20 cellular contexts compared by ENCODE assay signal in the genomic region with DNA sequence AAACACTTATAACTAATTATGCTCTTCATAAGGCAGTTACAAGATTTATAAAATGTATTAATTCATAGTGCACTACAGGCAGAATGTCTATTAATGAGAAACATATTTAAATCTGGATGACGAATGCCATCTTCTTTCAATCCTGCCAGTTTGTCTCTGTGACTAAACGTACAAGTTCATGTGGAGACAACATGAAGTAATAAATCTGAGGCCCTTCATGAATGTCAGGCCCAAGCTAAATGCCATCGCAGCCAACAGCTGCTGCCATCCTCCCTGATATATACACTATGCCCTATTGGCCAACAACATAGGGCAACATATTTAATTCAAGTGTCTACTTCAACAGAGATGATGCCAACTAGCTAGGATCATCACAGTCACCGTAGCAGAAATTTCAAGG. TPM values are rescaled to one million over a fixed set of nuclear protein-coding genes. Genes with fewer than 3 reads are reported as not detected.
DNase-seq lines count a peak whose midpoint lies in the region; ATAC-seq, FAIRE-seq and TF ChIP-seq lines count a peak whose summit lies in the region.
"Had no signal": no experiment of that assay in that cellular context is flagged by ENCODE, and none has a peak within 500 bp of the region (broad histone marks: within the 10 kb centered on the region; RNA-seq: fewer than 3 reads in every experiment).

No MANE protein-coding gene starts in this region.

- no peak overlapping the region for H3K23ac ChIP-seq in H1 (ENCODE audit: insufficient read length)

- H2BK5ac ChIP-seq in H1 (ENCODE audit: low read depth, low read length), result peak overlapping the region; percentile 13; the same call in 1 of the 2 replicates

- H2BK20ac ChIP-seq in H1 (ENCODE audit: low read length), result 0 out of 2 replicates have a peak overlapping the region, but pooled peaks have one; percentile 25

- H3K14ac ChIP-seq in H1 (ENCODE audit: insufficient read length), result no peak overlapping the region

- H3K4me3 ChIP-seq in H1 (ENCODE audit: extremely low read depth in 1 of 4, insufficient read depth in 2 of 4, low read depth in 3 of 4, low read length in 4 of 4) (no peak overlapping the region), psoas muscle (no peak overlapping the region), BE2C (ENCODE audit: low read depth, low read length) (no peak overlapping the region)
- H3K4me3 ChIP-seq: K562 had no signal

- no peak overlapping the region for H3K18ac ChIP-seq in H1 (ENCODE audit: extremely low read depth, low read length)

- peak overlapping the region; percentile 17 for H3K4ac ChIP-seq in H1 (replicated peaks; ENCODE audit: insufficient read length, low read depth, low read length)

- H4K91ac ChIP-seq in H1 (replicated peaks; ENCODE audit: insufficient read length, low read length), result no peak overlapping the region

- ATAC-seq in psoas muscle, result peak in 3 of 4 donors; percentile 30 to 67 (median 42)
- ATAC-seq: K562, PC-3 had no signal

- H3K9ac ChIP-seq in H1 (replicated peaks in 1 of 4; ENCODE audit: extremely low read depth in 1 of 4, low read depth in 3 of 4, low read length in 3 of 4), result no peak overlapping the region

- no peak overlapping the region for H4K8ac ChIP-seq in H1 (ENCODE audit: extremely low read depth, insufficient read depth, low read length)

- no peak overlapping the region for H2BK12ac ChIP-seq in H1 (ENCODE audit: low read depth, low read length)

- DNase-seq in AG20443 (ENCODE audit: low spot score) (peak; percentile 28), NCI-H446 treated with DMSO at 0.1 percent for 48 hours (lab: John Stamatoyannopoulos, UW) (peak; percentile 17), H1 (ENCODE audit: low read depth in 1 of 2, low spot score in 2 of 2) (no peak), psoas muscle (no peak), BE2C (no peak), COLO829 (ENCODE audit: low spot score) (no peak), HPDE6-E6E7 (ENCODE audit: extremely low spot score) (no peak)
- no peak for DNase-seq in activated CD4-positive, alpha-beta T cell treated with anti-CD3 and anti-CD28 coated beads, Interleukin-2, amount 50 U/mL, for 4 hours
- DNase-seq: DND-41, H7, NCI-H1092 treated with DMSO at 0.1 percent for 48 hours, NCI-H2081 treated with DMSO at 0.1 percent for 48 hours, NCI-H510A, NCI-H774, PC-3, RPMI8226, SHP77 treated with DMSO at 0.1 percent for 48 hours had no signal

- no peak for TF ChIP-seq RAD21 in H1 (IDR thresholded peaks at IDR 0.05 in 1 of 2, conservative IDR thresholded peaks at IDR 0.05 in 1 of 2; ENCODE audit: low read depth in 2 of 2, low read length in 2 of 2)

- H3K4me1 ChIP-seq in H1 (replicated peaks in 1 of 4; ENCODE audit: control insufficient read depth in 3 of 4, insufficient read depth in 4 of 4, low read length in 3 of 4) (peaks cover 5 to 25% (median 14%) of the 10 kb centered on the region in 4 experiments), psoas muscle (no peaks in the 10 kb centered on the region), BE2C (no peaks in the 10 kb centered on the region)

- POLR2A ChIA-PET in H1 (lab: Charles Lee; ENCODE audit: partially characterized antibody), result interaction anchor here (1.0 kb wide), 1 partner anchor 9 kb away, joined by 3 read pairs; no protein-coding TSS in a partner anchor

- no peak for TF ChIP-seq EP300 in H1 (IDR thresholded peaks at IDR 0.05; ENCODE audit: borderline replicate concordance in 1 of 2, low read depth in 2 of 2, low read length in 2 of 2)

- H3K79me2 ChIP-seq in H1 (ENCODE audit: control insufficient read depth in 1 of 2, insufficient read depth in 2 of 2, low read length in 2 of 2), result peaks cover 3 to 42% of the 10 kb centered on the region in 2 experiments; a peak in 2 of 4 replicates

- no peak overlapping the region for H2BK120ac ChIP-seq in H1 (replicated peaks; ENCODE audit: low read depth, low read length)

- no peak for TF ChIP-seq CTCF in H1 (IDR thresholded peaks at IDR 0.05; ENCODE audit: control extremely low read depth in 1 of 3, insufficient read depth in 1 of 3, low read depth in 1 of 3, low read length in 3 of 3)
- no peak for TF ChIP-seq CTCF in psoas muscle (IDR thresholded peaks at IDR 0.05)
- TF ChIP-seq CTCF in BE2C (IDR thresholded peaks at IDR 0.05; ENCODE audit: low read depth, low read length), result no peak

- 89% methylated on average over 4 of the region's 4 CpGs; no CpG with 5 or more reads in 1 of the 2 experiments for WGBS in H1 (ENCODE audit: extremely low coverage in 1 of 2, insufficient coverage in 1 of 2, insufficient read length in 1 of 2, insufficient replicate concordance in 2 of 2, low coverage in 1 of 2, low lambda C conversion rate in 2 of 2, missing lambda C conversion rate in 1 of 2), 2 experiments
- 38 to 52% (median 52%) methylated on average over 4 of the region's 4 CpGs for WGBS in psoas muscle, 3 donors

- H3K79me1 ChIP-seq in H1 (ENCODE audit: low read depth, low read length), result peaks cover 9% of the 10 kb centered on the region

- H3K4me2 ChIP-seq in H1 (ENCODE audit: insufficient read depth in 1 of 2, low read depth in 2 of 2, low read length in 2 of 2), result no peak overlapping the region

- FAIRE-seq in H1 (lab: Jason Lieb, UNC), result no peak
- FAIRE-seq: A204.1, G401.6, K562 had no signal

- H3K27me3 ChIP-seq in H1 (replicated peaks in 1 of 4; ENCODE audit: control insufficient read depth in 3 of 4, extremely low read depth in 1 of 4, insufficient read depth in 3 of 4, low read length in 3 of 4) (no peaks in the 10 kb centered on the region), psoas muscle (ENCODE audit: insufficient read depth in 3 of 3, low read length in 2 of 3) (no peaks in the 10 kb centered on the region), BE2C (no peaks in the 10 kb centered on the region)

- no peak overlapping the region for H3K56ac ChIP-seq in H1 (replicated peaks; ENCODE audit: insufficient read length, low read depth, low read length)

- H3K9me3 ChIP-seq in H1 (ENCODE audit: insufficient read depth in 2 of 2, low read depth in 1 of 2, low read length in 1 of 2) (no peaks in the 10 kb centered on the region), psoas muscle (no peaks in the 10 kb centered on the region), BE2C (no peaks in the 10 kb centered on the region)

- no peak overlapping the region for H2BK15ac ChIP-seq in H1 (ENCODE audit: low read length)

- H3K27ac ChIP-seq in H1 (ENCODE audit: low read depth, low read length), result no peak overlapping the region
- H3K27ac ChIP-seq in psoas muscle, result no peak overlapping the region

- H3K23me2 ChIP-seq in H1 (ENCODE audit: low read depth, low read length), result no peaks in the 10 kb centered on the region

- no peak overlapping the region for H2AFZ ChIP-seq in H1 (ENCODE audit: low read length)

- no peak for TF ChIP-seq POLR2A in H1 (IDR thresholded peaks at IDR 0.05; ENCODE audit: control extremely low read depth in 1 of 2, low read depth in 2 of 2, low read length in 2 of 2)

- CTCF ChIA-PET in H1 (lab: Charles Lee; ENCODE audit: partially characterized antibody), result interaction anchor here (0.8 to 1.5 kb wide), 2 partner anchors 14 to 44 kb away, joined by 3 read pairs; partner anchors contain the start of gene TSPAN5

- no peak overlapping the region for H4K5ac ChIP-seq in H1 (ENCODE audit: insufficient read length, low read depth, low read length)

- H3K36me3 ChIP-seq in H1 (ENCODE audit: control insufficient read depth in 2 of 4, insufficient read depth in 4 of 4, low read length in 3 of 4) (no peaks in the 10 kb centered on the region), psoas muscle (ENCODE audit: insufficient read depth in 1 of 2, low read depth in 1 of 2) (no peaks in the 10 kb centered on the region), BE2C (no peaks in the 10 kb centered on the region)

- no peak overlapping the region for H2AK5ac ChIP-seq in H1 (ENCODE audit: low read depth, low read length)

- peaks cover 0 to 2% of the 10 kb centered on the region in 2 experiments for H4K20me1 ChIP-seq in H1 (replicated peaks in 1 of 2; ENCODE audit: control insufficient read depth in 1 of 2, insufficient read depth in 2 of 2, low read length in 2 of 2)

- intact Hi-C loops in psoas muscle (cut with DNase I), result no loop called here

TF ChIP-seq in H1, 55 proteins besides CTCF, POLR2A, EP300 and RAD21:
- TF ChIP-seq YY1 (IDR thresholded peaks at IDR 0.05; ENCODE audit: low read depth, low read length) (no peak), E2F6 (IDR thresholded peaks at IDR 0.05) (no peak), KDM1A (IDR thresholded peaks at IDR 0.05; ENCODE audit: borderline replicate concordance, low read length) (no peak)

RNA-seq across cellular contexts. Expression of gene TSPAN5, which starts 43.8 kb away (rescaled TPM):
- 20.9 and 21.2 TPM in 2 replicates for total RNA-seq in H1 (2021; fragmentation: NEBNext Ultra II Directional; extraction: Animal tissue kit (Norgen Biotek cat#: 25700))
- polyA plus RNA-seq in H1 (2011; rRNA removed) (13.1 and 17.6 TPM in 2 replicates), psoas muscle (1 to 10 TPM; 1.6 to 7.3 (median 1.7) TPM)
- polyA plus RNA-seq in H1 (2011; cell fraction: cytosol; rRNA removed), result 17.2 TPM
- 10.6 TPM for polyA plus RNA-seq in H1 (2011; cell fraction: nucleus; rRNA removed)
- polyA plus RNA-seq in H1 (2012, experiment 1 of 2), result 13.0 to 16.3 TPM (median 14.4 TPM) in 4 replicates
- 9.0 TPM for polyA plus RNA-seq in H1 (2012, experiment 2 of 2)
- polyA plus RNA-seq in H1 (2013, experiment 1 of 2), result 18.1 TPM
- polyA plus RNA-seq in H1 (2013, experiment 2 of 2), result 24.4 TPM
- polyA minus RNA-seq in H1 (2011; rRNA and poly(A)+ RNA removed), result 21.1 and 28.0 TPM in 2 replicates
- polyA minus RNA-seq in H1 (2011; cell fraction: cytosol; rRNA and poly(A)+ RNA removed), result 12.2 TPM
- 16.1 TPM for polyA minus RNA-seq in H1 (2011; cell fraction: nucleus; rRNA and poly(A)+ RNA removed)
- 1 to 10 TPM in 3 of 4 donors, under 1 TPM in 1; 0.63 to 5.0 (median 4.1) TPM for total RNA-seq in psoas muscle
- polyA plus RNA-seq in BE2C (2012; ENCODE audit: insufficient read depth, insufficient read length, low read depth), result 12.2 TPM

Comparison
In these comparisons a context has a peak if more than half of its experiments do, and no peak if none do; other contexts are left out.
1. DNase-seq: peak in AG20443 (single experiment) and NCI-H446 treated with DMSO at 0.1 percent for 48 hours (single experiment); none in H1 (0 of 2), psoas muscle (0 of 2), BE2C (single experiment), COLO829 (single experiment), HPDE6-E6E7 (single experiment) and activated CD4-positive, alpha-beta T cell treated with anti-CD3 and anti-CD28 coated beads, Interleukin-2, amount 50 U/mL, for 4 hours (0 of 2).